In the genomic region with DNA sequence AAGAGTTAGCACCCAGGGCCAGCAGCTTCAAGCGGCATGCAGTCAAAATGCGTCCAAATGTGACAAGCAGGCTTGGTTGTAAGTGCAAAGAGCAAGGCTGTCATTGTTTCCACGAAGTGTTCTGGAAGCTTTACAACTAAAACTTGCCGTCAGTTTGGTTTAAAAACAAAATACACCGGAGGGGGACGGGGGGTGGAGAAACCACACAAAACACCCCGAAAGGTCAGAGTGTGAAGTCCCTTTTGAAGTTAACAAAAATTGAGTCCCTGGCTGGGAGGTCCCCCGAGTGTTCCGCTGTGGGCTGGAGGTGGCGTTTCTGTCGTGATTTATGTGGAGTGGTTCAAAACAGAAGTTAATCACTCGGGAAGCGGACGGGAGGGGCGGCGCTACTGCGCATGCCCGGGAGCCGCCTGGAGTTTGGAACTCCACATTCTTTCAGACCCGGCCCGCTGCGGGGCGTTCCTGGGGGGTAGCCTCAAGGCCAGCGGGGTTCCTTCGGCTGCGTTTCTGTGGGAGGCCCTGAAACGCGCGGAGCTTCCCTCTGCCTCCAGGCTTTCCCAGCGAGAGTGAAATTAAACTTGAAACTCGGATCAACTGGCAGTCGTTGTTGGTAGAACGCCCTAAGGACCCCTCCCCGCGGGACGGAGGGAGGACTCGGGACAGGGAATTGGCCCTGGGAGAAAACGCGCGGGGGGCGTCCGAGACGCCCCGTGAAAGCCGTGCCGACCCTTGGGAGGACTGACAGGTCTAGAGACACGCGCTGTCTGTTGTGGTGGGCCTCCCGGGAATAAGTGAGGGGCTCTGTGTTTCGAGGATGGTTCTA, we compare ENCODE assay signal across 8 cellular contexts. TPM values are rescaled to one million over a fixed set of nuclear protein-coding genes. Genes with fewer than 3 reads are reported as not detected.
DNase-seq lines count a peak whose midpoint lies in the region; ATAC-seq and TF ChIP-seq lines count a peak whose summit lies in the region.

No MANE protein-coding gene starts in this region.

- peak overlapping the region; percentile 96 to 99 for H3K27ac ChIP-seq in lung (ENCODE audit: low read depth in 1 of 2, low read length in 1 of 2)

- 1% methylated on average over 50 of the region's 50 CpGs for WGBS in lung, 2 donors

- peak overlapping the region; percentile 74 for H3K4me3 ChIP-seq in lung

- peaks cover 0 to 4% of the 10 kb centered on the region in 2 donors for H3K36me3 ChIP-seq in lung (ENCODE audit: control insufficient read depth in 2 of 2, insufficient read depth in 2 of 2, low read length in 2 of 2)

- peak; percentile 15 for ATAC-seq in lung (ENCODE audit: insufficient read depth, low FRiP score)
- no peak for ATAC-seq in HG02642 (IDR thresholded peaks at IDR 0.05; ENCODE audit: poor library complexity, unreplicated experiment)

- peak; percentile 62 for DNase-seq in NCI-H510A treated with DMSO at 0.1 percent for 48 hours (lab: John Stamatoyannopoulos, UW)
- no peak for DNase-seq in NCI-H510A (lab: John Stamatoyannopoulos, UW)
- DNase-seq in NCI-H82 (lab: John Stamatoyannopoulos, UW) = peak; percentile 90
- DNase-seq in activated CD8-positive, alpha-beta memory T cell treated with anti-CD3 and anti-CD28 coated beads for 1 hour (ENCODE audit: extremely low read depth in 1 of 2, low read depth in 1 of 2) = peak; percentile 71 to 81
- DNase-seq in ecto neural progenitor cell (ENCODE audit: low spot score) = peak; percentile 93
- DNase-seq in lung (ENCODE audit: low spot score) = peak; percentile 92
- peak; percentile 77 to 81 (median 78) for DNase-seq in stimulated activated CD4-positive, alpha-beta T cell treated with anti-CD3 and anti-CD28 coated beads, TNF-alpha, amount 100 ng/mL, for 1 hour (ENCODE audit: low read depth in 3 of 3, low spot score in 1 of 3)

- no peaks in the 10 kb centered on the region for H3K9me3 ChIP-seq in lung (ENCODE audit: control insufficient read depth in 2 of 2, insufficient read depth in 1 of 2, low read length in 1 of 2)

- TF ChIP-seq CTCF in lung (IDR thresholded peaks at IDR 0.05; ENCODE audit: control extremely low read depth, extremely low read depth) = no peak

- peaks cover 6 to 7% of the 10 kb centered on the region in 2 donors for H3K4me1 ChIP-seq in lung (ENCODE audit: control insufficient read depth in 2 of 2, insufficient read depth in 2 of 2, low read length in 2 of 2)

- no peaks in the 10 kb centered on the region for H3K27me3 ChIP-seq in lung (ENCODE audit: control insufficient read depth, insufficient read depth)

RNA-seq across cellular contexts. Expression of a gene that starts 1.4 kb away (rescaled TPM):
- 10 to 100 TPM; 51.6 to 65.3 TPM for total RNA-seq in lung
- 10 to 100 TPM; 49.1 to 74.5 TPM for polyA plus RNA-seq in lung
